In genomic region chr1:154327466-154328317, GRCh38 we compare ENCODE assay signal across 8 cellular contexts. TPM values are rescaled to one million over a fixed set of nuclear protein-coding genes. Genes with fewer than 3 reads are reported as not detected.
A peak's percentile ranks its signal among the peaks of the same experiment; 100 is the strongest.
DNase-seq lines count a peak whose midpoint lies in the region; ATAC-seq and TF ChIP-seq lines count a peak whose summit lies in the region.

No MANE protein-coding gene starts in this region.

- TF ChIP-seq CTCF in MCF 10A (IDR thresholded peaks at IDR 0.05; ENCODE audit: unreplicated experiment): no peak

- intact Hi-C loops in MCF 10A (cut with micrococcal nuclease): loop anchor here (5.0 kb wide), 1 partner anchor 80 kb away; the partner anchor contains the start of gene IL6R

- H3K27me3 ChIP-seq in mononuclear cell (ENCODE audit: insufficient read depth, low read length): peaks cover 5% of the 10 kb centered on the region

- H3K36me3 Mint-ChIP-seq in MCF 10A (ENCODE audit: insufficient read depth, unreplicated experiment): peaks cover 26% of the 10 kb centered on the region

- H3K4me1 Mint-ChIP-seq in MCF 10A (ENCODE audit: insufficient read depth, unreplicated experiment): peaks cover 25% of the 10 kb centered on the region

- no peak for ATAC-seq in GM19324 (IDR thresholded peaks at IDR 0.05; ENCODE audit: low FRiP score, unreplicated experiment)
- ATAC-seq in GM18858 (IDR thresholded peaks at IDR 0.05; ENCODE audit: unreplicated experiment): no peak

- DNase-seq in DMS53 (lab: John Stamatoyannopoulos, UW) (peak; percentile 43), DMS53 treated with DMSO at 0.1 percent for 48 hours (lab: John Stamatoyannopoulos, UW; ENCODE audit: unreplicated experiment) (no peak), NAMALWA (ENCODE audit: low spot score) (peak; percentile 70), MCF 10A (ENCODE audit: unreplicated experiment) (no peak), AG08395 (ENCODE audit: low spot score) (no peak)

- H3K9me3 Mint-ChIP-seq in MCF 10A (ENCODE audit: unreplicated experiment): no peaks in the 10 kb centered on the region

- H3K4me3 Mint-ChIP-seq in MCF 10A (ENCODE audit: unreplicated experiment): peak overlapping the region; percentile 61

- H3K9me3 ChIP-seq in mononuclear cell (ENCODE audit: low read depth, low read length): no peaks in the 10 kb centered on the region

- no TSS peak for BruUV-seq in MCF 10A (replicated peaks; lab: Mats Ljungman, UMichigan)

- peak overlapping the region; percentile 24 for H3K4me3 ChIP-seq in mononuclear cell (ENCODE audit: low read length)

- CTCF ChIA-PET in MCF 10A (lab: Yijun Ruan, JAX): interaction anchor here (0.5 to 6.8 kb wide), 12 partner anchors 7 to 674 kb away, joined by 3 to 82 read pairs (median 3); partner anchors contain the start of gene IL6R

- H3K4me1 ChIP-seq in mononuclear cell (ENCODE audit: insufficient read depth, low read length): peaks cover 64% of the 10 kb centered on the region

- no peaks in the 10 kb centered on the region for H3K27me3 Mint-ChIP-seq in MCF 10A (ENCODE audit: insufficient read depth, unreplicated experiment)

- POLR2A ChIA-PET in MCF 10A (lab: Yijun Ruan, JAX): interaction anchor here (0.6 to 4.5 kb wide), 9 partner anchors 10 to 123 kb away, joined by 3 to 27 read pairs (median 3); partner anchors contain the start of gene IL6R

- peak overlapping the region; percentile 77 for H3K27ac Mint-ChIP-seq in MCF 10A (ENCODE audit: low read depth, unreplicated experiment)

RNA-seq across cellular contexts. Expression of gene ATP8B2, which starts 2.4 kb away (rescaled TPM):
- total RNA-seq in MCF 10A (2022) (27.1 and 66.3 TPM in 2 replicates), mononuclear cell (59.8 TPM)

RNA-seq across cellular contexts. Expression of gene AQP10, which starts 6.8 kb away (rescaled TPM):
- total RNA-seq in MCF 10A (2022) (not detected in 2 replicates), mononuclear cell (4.1 TPM)

RNA-seq across cellular contexts. Expression of gene HAX1, which starts 55.3 kb away (rescaled TPM):
- 261 and 295 TPM in 2 replicates for total RNA-seq in MCF 10A (2022)
- 36.5 TPM for total RNA-seq in mononuclear cell

Comparison
In these comparisons a context has a peak if more than half of its experiments do, and no peak if none do; other contexts are left out.
1. DNase-seq: peak in DMS53 (single experiment) and NAMALWA (single experiment); none in DMS53 treated with DMSO at 0.1 percent for 48 hours (single experiment), MCF 10A (single experiment) and AG08395 (single experiment).